8 cellular contexts compared by ENCODE assay signal in genomic region chr18:50099725-50100414, GRCh38.
DNase-seq lines count a peak whose midpoint lies in the region; ATAC-seq, FAIRE-seq and TF ChIP-seq lines count a peak whose summit lies in the region.

No MANE protein-coding gene starts in this region.

- no peak overlapping the region for H2BK5ac ChIP-seq in mesenchymal stem cell (ENCODE audit: low read depth, low read length, poor library complexity, severe bottlenecking)

- peak; percentile 68 for ATAC-seq in GM18499 (IDR thresholded peaks at IDR 0.05; ENCODE audit: insufficient read depth, unreplicated experiment)
- no peak for ATAC-seq in T-cell (replicated peaks in 1 of 4)

- H3K36me3 ChIP-seq in GM23248 (ENCODE audit: low read depth) (no peaks in the 10 kb centered on the region), mesenchymal stem cell (ENCODE audit: control insufficient read depth in 1 of 2, insufficient read depth in 2 of 2, low read depth in 1 of 2, low read length in 2 of 2) (no peaks in the 10 kb centered on the region)

- no peak overlapping the region for H2AK5ac ChIP-seq in mesenchymal stem cell (ENCODE audit: low read length, severe bottlenecking)

- no peak overlapping the region for H2BK15ac ChIP-seq in mesenchymal stem cell (ENCODE audit: low read depth, poor library complexity, severe bottlenecking)

- no peak overlapping the region for H2BK120ac ChIP-seq in mesenchymal stem cell (ENCODE audit: low read depth, low read length)

- no peak for FAIRE-seq in frontal cortex (lab: Jason Lieb, UNC)

- H4K91ac ChIP-seq in mesenchymal stem cell (ENCODE audit: low read length): no peak overlapping the region

- peaks cover 23 to 44% of the 10 kb centered on the region in 2 donors for H3K27me3 Mint-ChIP-seq in T-cell

- no peaks in the 10 kb centered on the region for H3K9me2 ChIP-seq in GM23248 (ENCODE audit: insufficient read depth)

- WGBS in GM23248 (ENCODE audit: low coverage in 1 of 2, low lambda C conversion rate in 2 of 2, missing lambda C conversion rate in 2 of 2), 2 experiments: 21 to 23% methylated on average over 4 of the region's 4 CpGs
- 60% methylated on average over 4 of the region's 4 CpGs for WGBS in mesenchymal stem cell

- DNase-seq in GM23248 (peak; percentile 58), NCI-H2171 treated with DMSO at 0.1 percent for 48 hours (lab: John Stamatoyannopoulos, UW) (peak; percentile 92), mesenchymal stem cell (peak; percentile 45), dorsolateral prefrontal cortex (no peak), NOMO-1 treated with dmso at 0.1 percent for 144 hours (lab: John Stamatoyannopoulos, UW; ENCODE audit: unreplicated experiment) (no peak), frontal cortex (ENCODE audit: low spot score in 2 of 2) (no peak), T-cell (no peak)

- H3K4me1 ChIP-seq in GM23248 (ENCODE audit: insufficient read depth): no peaks in the 10 kb centered on the region
- peaks cover 2% of the 10 kb centered on the region for H3K4me1 ChIP-seq in mesenchymal stem cell (ENCODE audit: control insufficient read depth, insufficient read depth, low read depth, low read length)

- no peak overlapping the region for H2AFZ ChIP-seq in GM23248
- H2AFZ ChIP-seq in mesenchymal stem cell (ENCODE audit: low read depth, low read length): no peak overlapping the region

- H3K9me3 ChIP-seq in GM23248 (ENCODE audit: low read depth): no peaks in the 10 kb centered on the region
- H3K9me3 ChIP-seq in mesenchymal stem cell (ENCODE audit: control insufficient read depth, low read length): no peaks in the 10 kb centered on the region

- no peaks in the 10 kb centered on the region for H3K79me1 ChIP-seq in mesenchymal stem cell (replicated peaks; ENCODE audit: low read length, poor library complexity, severe bottlenecking)

- in situ Hi-C loops in GM23248 (cut with MboI): no loop called here

- H3K79me2 ChIP-seq in GM23248 (ENCODE audit: insufficient read depth): no peaks in the 10 kb centered on the region

- TF ChIP-seq CTCF in dorsolateral prefrontal cortex (IDR thresholded peaks at IDR 0.05 in 54 of 56, conservative IDR thresholded peaks at IDR 0.05 in 2 of 56; ENCODE audit: low read depth in 1 of 56, partially characterized antibody in 56 of 56): no peak

- CTCF ChIA-PET in T-cell (lab: Charles Lee): no interaction called here

- H3K18ac ChIP-seq in mesenchymal stem cell (ENCODE audit: low read depth in 1 of 2, low read length in 2 of 2): no peak overlapping the region

- no peak overlapping the region for H3K4me3 Mint-ChIP-seq in T-cell

- no peaks in the 10 kb centered on the region for H4K20me1 ChIP-seq in GM23248 (ENCODE audit: insufficient read depth)

- POLR2A ChIA-PET in T-cell (lab: Charles Lee): no interaction called here

- H4K8ac ChIP-seq in mesenchymal stem cell (ENCODE audit: low read length): no peak overlapping the region

- no peak overlapping the region for H3K14ac ChIP-seq in mesenchymal stem cell (ENCODE audit: low read length in 2 of 2)

- H3K27ac Mint-ChIP-seq in T-cell: no peak overlapping the region

- H3K4ac ChIP-seq in mesenchymal stem cell (ENCODE audit: low read depth in 1 of 2, low read length in 2 of 2): no peak overlapping the region

- intact Hi-C loops in dorsolateral prefrontal cortex (cut with DNase I): loop anchor here in 1 of 2 donors (10.0 kb wide), 1 partner anchor 225 kb away; no protein-coding TSS in a partner anchor

- H3F3A ChIP-seq in GM23248 (ENCODE audit: insufficient read depth): no peaks in the 10 kb centered on the region

- no peaks in the 10 kb centered on the region for H3K4me1 Mint-ChIP-seq in T-cell

- H3K23ac ChIP-seq in mesenchymal stem cell (ENCODE audit: low read length in 2 of 2): no peak overlapping the region

- H3K9ac ChIP-seq in GM23248: no peak overlapping the region
- H3K9ac ChIP-seq in mesenchymal stem cell (ENCODE audit: low read length): no peak overlapping the region

- H2BK12ac ChIP-seq in mesenchymal stem cell (ENCODE audit: low read length in 2 of 2): no peak overlapping the region

- H3K4me2 ChIP-seq in GM23248 (ENCODE audit: unreplicated experiment) (no peak overlapping the region), mesenchymal stem cell (ENCODE audit: low read length, poor library complexity, severe bottlenecking) (no peak overlapping the region)

- H3K27me3 ChIP-seq in GM23248 (replicated peaks; ENCODE audit: insufficient read depth) (no peaks in the 10 kb centered on the region), mesenchymal stem cell (ENCODE audit: control insufficient read depth in 1 of 2, insufficient read depth in 1 of 2, low read length in 2 of 2) (no peaks in the 10 kb centered on the region), dorsolateral prefrontal cortex (peaks cover 0 to 21% (median 0%) of the 10 kb centered on the region in 45 donors)

- H3K9me3 Mint-ChIP-seq in T-cell: no peaks in the 10 kb centered on the region

- H3K4me3 ChIP-seq in GM23248 (no peak overlapping the region), mesenchymal stem cell (ENCODE audit: insufficient read depth in 1 of 2, low read depth in 1 of 2, low read length in 2 of 2) (no peak overlapping the region), dorsolateral prefrontal cortex (no peak overlapping the region)

- H3K36me3 Mint-ChIP-seq in T-cell: no peaks in the 10 kb centered on the region

- H3K27ac ChIP-seq in GM23248 (no peak overlapping the region), mesenchymal stem cell (ENCODE audit: low read length, poor library complexity, severe bottlenecking) (no peak overlapping the region), dorsolateral prefrontal cortex (peak overlapping the region in 2 of 59 donors; percentile 16 to 29)

Comparison
In these comparisons a context has a peak if more than half of its experiments do, and no peak if none do; other contexts are left out.
1. DNase-seq: peak in GM23248 (single experiment), NCI-H2171 treated with DMSO at 0.1 percent for 48 hours (single experiment) and mesenchymal stem cell (single experiment); none in dorsolateral prefrontal cortex (0 of 10), NOMO-1 treated with dmso at 0.1 percent for 144 hours (single experiment), frontal cortex (0 of 2) and T-cell (0 of 34).